Comparison of ENCODE assay signal across 26 cellular contexts in the genomic region with DNA sequence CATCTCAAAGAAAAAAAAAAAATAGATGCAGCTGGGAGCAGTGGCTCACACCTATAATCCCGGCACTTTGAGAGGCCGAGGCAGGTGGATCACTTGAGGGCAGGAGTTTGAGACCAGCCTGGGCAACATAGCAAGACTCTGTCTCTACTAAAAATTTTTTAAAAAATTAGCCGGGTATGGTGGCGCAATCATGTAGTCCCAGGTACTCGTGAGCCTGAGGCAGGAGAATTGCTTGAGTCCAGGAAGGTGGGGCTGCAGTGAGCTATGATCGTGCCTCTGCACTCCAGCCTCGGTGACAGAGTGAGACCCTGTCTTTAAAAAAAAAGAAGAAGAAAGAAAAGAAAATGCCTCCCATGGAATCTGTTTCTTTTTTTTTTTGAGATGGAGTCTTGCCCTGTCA. TPM values are rescaled to one million over a fixed set of nuclear protein-coding genes. Genes with fewer than 3 reads are reported as not detected.
"Had no signal": no experiment of that assay in that cellular context is flagged by ENCODE, and none has a peak within 500 bp of the region (broad histone marks: within the 10 kb centered on the region; RNA-seq: fewer than 3 reads in every experiment).

No MANE protein-coding gene starts in this region.

- ATAC-seq: foreskin keratinocyte; heart right ventricle; left cardiac atrium; left lung; natural killer cell; pancreas; sciatic nerve; stimulated activated naive CD8-positive, alpha-beta T cell treated with anti-CD3 and anti-CD28 coated beads, Interleukin-15, amount 100 ng/mL, for 72 hours had no signal

- H3K27ac Mint-ChIP-seq: dendritic cell treated with granulocyte-macrophage colony-stimulating factor and Interleukin-4, amounts not matched to agents 40 ng/mL and 50 ng/mL, for 4 days; natural killer cell; stimulated activated naive CD8-positive, alpha-beta T cell treated with anti-CD3 and anti-CD28 coated beads, Interleukin-15, amount 100 ng/mL, for 72 hours had no signal

- H3K9me3 Mint-ChIP-seq: dendritic cell treated with granulocyte-macrophage colony-stimulating factor and Interleukin-4, amounts not matched to agents 40 ng/mL and 50 ng/mL, for 4 days; natural killer cell; neural crest cell; stimulated activated naive CD8-positive, alpha-beta T cell treated with anti-CD3 and anti-CD28 coated beads, Interleukin-15, amount 100 ng/mL, for 72 hours had no signal

- H3K4me3 Mint-ChIP-seq: dendritic cell treated with granulocyte-macrophage colony-stimulating factor and Interleukin-4, amounts not matched to agents 40 ng/mL and 50 ng/mL, for 4 days; endodermal cell; natural killer cell; neural crest cell; stimulated activated naive CD8-positive, alpha-beta T cell treated with anti-CD3 and anti-CD28 coated beads, Interleukin-15, amount 100 ng/mL, for 72 hours had no signal

- H3K4me3 ChIP-seq: colonic mucosa, esophagus muscularis mucosa, heart right ventricle, left lung, pancreas, smooth muscle cell, suprapubic skin, upper lobe of left lung had no signal

- H3K4me2 ChIP-seq: smooth muscle cell had no signal

- H3K27ac ChIP-seq: colonic mucosa, foreskin keratinocyte, heart right ventricle, left lung, neutrophil, pancreas, suprapubic skin had no signal

- H3K4me1 ChIP-seq: colonic mucosa had no signal

- H3K27me3 ChIP-seq: colonic mucosa, esophagus muscularis mucosa, foreskin keratinocyte, pancreas, suprapubic skin, upper lobe of left lung had no signal

- H3K4me1 Mint-ChIP-seq: endodermal cell; natural killer cell; stimulated activated naive CD8-positive, alpha-beta T cell treated with anti-CD3 and anti-CD28 coated beads, Interleukin-15, amount 100 ng/mL, for 72 hours had no signal

- H3K9me3 ChIP-seq: colonic mucosa, esophagus muscularis mucosa, heart right ventricle, left lung, neutrophil, pancreas, suprapubic skin, upper lobe of left lung had no signal

- H3K36me3 ChIP-seq: colonic mucosa, esophagus muscularis mucosa, heart right ventricle, left lung, neutrophil, pancreas, suprapubic skin, upper lobe of left lung had no signal

- DNase-seq: colonic mucosa; effector CD8-positive, alpha-beta T cell; endodermal cell; foreskin keratinocyte; glutamatergic neuron; heart right ventricle; hippocampal formation; left cardiac atrium; left lung; mesendoderm; natural killer cell; pancreas; stimulated activated CD4-positive, alpha-beta T cell treated with anti-CD3 and anti-CD28 coated beads, Interleukin-12 subunit alpha, Interleukin-12 subunit beta, amount 100 ng/mL, for 4 hours; stimulated activated CD4-positive, alpha-beta T cell treated with anti-CD3 and anti-CD28 coated beads, Interleukin-1b, Interleukin-23, amount 100 ng/mL, for 48 hours; stimulated activated CD4-positive, alpha-beta T cell treated with anti-CD3 and anti-CD28 coated beads, Interleukin-4, amount 100 ng/mL, for 1 hour; stimulated activated CD8-positive, alpha-beta memory T cell treated with anti-CD3 and anti-CD28 coated beads, Interleukin-4, amount 100 ng/mL, for 48 hours; stimulated activated naive CD4-positive, alpha-beta T cell; stimulated activated naive CD8-positive, alpha-beta T cell treated with anti-CD3 and anti-CD28 coated beads, Interleukin-15, amount 100 ng/mL, for 72 hours; upper lobe of left lung had no signal

- H3K36me3 Mint-ChIP-seq: natural killer cell had no signal

RNA-seq across cellular contexts. Expression of gene GTF2IRD1, which starts 31.9 kb away (rescaled TPM):
- total RNA-seq: natural killer cell had no signal
